9 cellular contexts compared by ENCODE assay signal in genomic region chr1:83857108-83857507, GRCh38.
DNase-seq lines count a peak whose midpoint lies in the region; FAIRE-seq and TF ChIP-seq lines count a peak whose summit lies in the region.
"Had no signal": no experiment of that assay in that cellular context is flagged by ENCODE, and none has a peak within 500 bp of the region (broad histone marks: within the 10 kb centered on the region; RNA-seq: fewer than 3 reads in every experiment).

No MANE protein-coding gene starts in this region.

- no peaks in the 10 kb centered on the region for H3K9me3 ChIP-seq in astrocyte (ENCODE audit: insufficient read depth, low read depth, low read length)

- DNase-seq in DMS153 treated with DMSO at 0.1 percent for 48 hours (lab: John Stamatoyannopoulos, UW; ENCODE audit: unreplicated experiment): peak; percentile 18
- peak; percentile 26 for DNase-seq in LNCaP clone FGC (ENCODE audit: low read depth)
- DNase-seq in astrocyte (ENCODE audit: low read depth): peak; percentile 11
- peak; percentile 22 for DNase-seq in midbrain (lab: John Stamatoyannopoulos, UW)
- DNase-seq in NCI-H2029 (lab: John Stamatoyannopoulos, UW): no peak
- no peak for DNase-seq in NCI-H2196 (lab: John Stamatoyannopoulos, UW; ENCODE audit: unreplicated experiment)
- no peak for DNase-seq in NCI-H187 (lab: John Stamatoyannopoulos, UW)
- no peak for DNase-seq in G401 (ENCODE audit: low spot score)
- DNase-seq: activated CD4-positive, alpha-beta T cell treated with anti-CD3 and anti-CD28 coated beads for 1 hour had no signal

- no peaks in the 10 kb centered on the region for H3K79me2 ChIP-seq in astrocyte (ENCODE audit: insufficient read depth, low read length)

- no peak overlapping the region for H2AFZ ChIP-seq in astrocyte (ENCODE audit: low read depth, low read length)

- no peak overlapping the region for H3K4me2 ChIP-seq in astrocyte (ENCODE audit: low read length)

- no peaks in the 10 kb centered on the region for H4K20me1 ChIP-seq in astrocyte (ENCODE audit: insufficient read depth, low read length)

- no peaks in the 10 kb centered on the region for H3K4me1 ChIP-seq in astrocyte (ENCODE audit: insufficient read depth, low read length)

- peak overlapping the region; percentile 8 for H3K27ac Mint-ChIP-seq in astrocyte (ENCODE audit: unreplicated experiment)

- peaks cover 2% of the 10 kb centered on the region for H3K27me3 Mint-ChIP-seq in astrocyte (ENCODE audit: low read depth, unreplicated experiment)

- FAIRE-seq in astrocyte (lab: Jason Lieb, UNC): peak; percentile 20

- H3K27ac ChIP-seq in astrocyte (ENCODE audit: low read depth, low read length): no peak overlapping the region

- H3K36me3 Mint-ChIP-seq in astrocyte (ENCODE audit: low read depth, unreplicated experiment): no peaks in the 10 kb centered on the region

- no peaks in the 10 kb centered on the region for H3K4me1 Mint-ChIP-seq in astrocyte (ENCODE audit: low read depth, unreplicated experiment)

- no peaks in the 10 kb centered on the region for H3K9me3 Mint-ChIP-seq in astrocyte (ENCODE audit: unreplicated experiment)

- TF ChIP-seq CTCF in LNCaP clone FGC (IDR thresholded peaks at IDR 0.05; ENCODE audit: control insufficient read depth, extremely low read depth, insufficient read depth) (peak; percentile 63), astrocyte (IDR thresholded peaks at IDR 0.05; ENCODE audit: insufficient read depth, low read depth, low read length) (no peak)

- H3K4me3 ChIP-seq in LNCaP clone FGC (ENCODE audit: low read depth, low read length) (no peak overlapping the region), astrocyte (ENCODE audit: insufficient read depth, low read depth, low read length) (no peak overlapping the region)

- in situ Hi-C loops in G401 (cut with HindIII; ENCODE audit: low sequenced_read_pairs): no loop called here

- no peaks in the 10 kb centered on the region for H3K36me3 ChIP-seq in astrocyte (ENCODE audit: insufficient read depth, low read length)

- H3K9ac ChIP-seq in astrocyte (ENCODE audit: low read length): no peak overlapping the region

- no peaks in the 10 kb centered on the region for H3K27me3 ChIP-seq in astrocyte (ENCODE audit: insufficient read depth, low read length)

- H3K4me3 Mint-ChIP-seq in astrocyte (ENCODE audit: unreplicated experiment): no peak overlapping the region

Comparison
In these comparisons a context has a peak if more than half of its experiments do, and no peak if none do; other contexts are left out.
1. DNase-seq: peak in DMS153 treated with DMSO at 0.1 percent for 48 hours (single experiment), LNCaP clone FGC (single experiment), astrocyte (single experiment) and midbrain (single experiment); none in NCI-H2029 (single experiment), NCI-H2196 (single experiment), NCI-H187 (0 of 2) and G401 (single experiment).